10 cellular contexts compared by ENCODE assay signal in the genomic region with DNA sequence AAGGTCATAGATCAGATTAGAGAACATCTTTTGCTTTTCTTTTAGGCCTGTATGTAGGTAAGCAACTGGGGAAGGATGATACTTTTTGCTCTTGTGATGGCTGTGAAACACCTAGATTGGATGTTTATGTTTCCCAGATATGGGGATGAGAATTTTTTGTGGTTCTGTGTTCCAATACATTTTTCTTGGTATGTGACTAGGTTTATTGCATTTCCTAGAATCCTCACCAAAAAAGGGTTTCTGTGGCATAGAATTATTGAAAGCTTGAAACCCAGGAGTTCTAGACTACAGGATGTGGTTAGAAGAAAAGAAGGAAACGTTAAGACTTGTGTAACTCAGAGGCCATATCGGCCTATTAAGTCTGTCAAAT. TPM values are rescaled to one million over a fixed set of nuclear protein-coding genes. Genes with fewer than 3 reads are reported as not detected.
DNase-seq lines count a peak whose midpoint lies in the region; ATAC-seq lines count a peak whose summit lies in the region.
"Had no signal": no experiment of that assay in that cellular context is flagged by ENCODE, and none has a peak within 500 bp of the region (broad histone marks: within the 10 kb centered on the region; RNA-seq: fewer than 3 reads in every experiment).

No MANE protein-coding gene starts in this region.

- no peaks in the 10 kb centered on the region for H3K27me3 ChIP-seq in CD4-positive, CD25-positive, alpha-beta regulatory T cell (ENCODE audit: control insufficient read depth, insufficient read depth, low read length)
- H3K27me3 ChIP-seq: pancreas had no signal

- peaks cover 0 to 8% (median 1%) of the 10 kb centered on the region in 7 donors for H3K9me3 Mint-ChIP-seq in CD4-positive, CD25-positive, alpha-beta regulatory T cell
- H3K9me3 Mint-ChIP-seq in effector memory CD8-positive, alpha-beta T cell: no peaks in the 10 kb centered on the region

- peaks cover 87% of the 10 kb centered on the region for H3K4me1 ChIP-seq in CD4-positive, CD25-positive, alpha-beta regulatory T cell (ENCODE audit: control insufficient read depth, insufficient read depth, low read length, poor library complexity, severe bottlenecking)
- H3K4me1 ChIP-seq: pancreas had no signal

- H3K27me3 Mint-ChIP-seq in CD4-positive, CD25-positive, alpha-beta regulatory T cell: no peaks in the 10 kb centered on the region
- no peaks in the 10 kb centered on the region for H3K27me3 Mint-ChIP-seq in effector memory CD8-positive, alpha-beta T cell

- peak overlapping the region; percentile 76 for H3K27ac ChIP-seq in CD4-positive, CD25-positive, alpha-beta regulatory T cell (ENCODE audit: insufficient read depth, low read length, poor library complexity, severe bottlenecking)
- H3K27ac ChIP-seq: pancreas had no signal

- ATAC-seq in CD4-positive, CD25-positive, alpha-beta regulatory T cell (ENCODE audit: low read depth in 2 of 2): peak; percentile 24 to 36
- peak; percentile 44 for ATAC-seq in GM21423 (IDR thresholded peaks at IDR 0.05; ENCODE audit: unreplicated experiment)
- peak; percentile 18 for ATAC-seq in effector memory CD8-positive, alpha-beta T cell (replicated peaks)

- peaks cover 0 to 9% of the 10 kb centered on the region in 2 experiments for H3K9me3 ChIP-seq in CD4-positive, CD25-positive, alpha-beta regulatory T cell (ENCODE audit: control insufficient read depth in 2 of 2, low read length in 2 of 2)
- H3K9me3 ChIP-seq: pancreas had no signal

- peak overlapping the region; percentile 54 to 98 (median 91) for H3K27ac Mint-ChIP-seq in CD4-positive, CD25-positive, alpha-beta regulatory T cell
- H3K27ac Mint-ChIP-seq in effector memory CD8-positive, alpha-beta T cell: peak overlapping the region; percentile 90 to 93

- peak in 2 of 3 donors; percentile 60 to 86 for DNase-seq in CD4-positive, CD25-positive, alpha-beta regulatory T cell
- DNase-seq in NOMO-1 treated with DMSO at 0.1 percent for 48 hours (lab: John Stamatoyannopoulos, UW; ENCODE audit: unreplicated experiment) (peak; percentile 77), GOT3 (lab: John Stamatoyannopoulos, UW) (no peak), kidney tubule cell (ENCODE audit: low spot score) (no peak), T1000 (lab: John Stamatoyannopoulos, UW) (no peak), COLO668 (lab: John Stamatoyannopoulos, UW; ENCODE audit: unreplicated experiment) (no peak)
- DNase-seq in effector memory CD8-positive, alpha-beta T cell: no peak
- DNase-seq: activated CD8-positive, alpha-beta memory T cell treated with anti-CD3 and anti-CD28 coated beads, Interleukin-2, amount 50 U/mL, for 48 hours had no signal

- H3K4me3 ChIP-seq in CD4-positive, CD25-positive, alpha-beta regulatory T cell (ENCODE audit: low read depth, low read length): peak overlapping the region; percentile 100
- H3K4me3 ChIP-seq: pancreas had no signal

- H3K4me3 Mint-ChIP-seq in CD4-positive, CD25-positive, alpha-beta regulatory T cell: peak overlapping the region; percentile 94 to 99 (median 96)
- peak overlapping the region; percentile 89 to 90 for H3K4me3 Mint-ChIP-seq in effector memory CD8-positive, alpha-beta T cell

- peaks cover 27% of the 10 kb centered on the region for H3K36me3 Mint-ChIP-seq in CD4-positive, CD25-positive, alpha-beta regulatory T cell
- peaks cover 48% of the 10 kb centered on the region for H3K36me3 Mint-ChIP-seq in effector memory CD8-positive, alpha-beta T cell (ENCODE audit: insufficient read depth)

- H3K36me3 ChIP-seq in CD4-positive, CD25-positive, alpha-beta regulatory T cell (ENCODE audit: control insufficient read depth, insufficient read depth, low read length): peaks cover 14% of the 10 kb centered on the region
- H3K36me3 ChIP-seq: pancreas had no signal

- H3K4me1 Mint-ChIP-seq in CD4-positive, CD25-positive, alpha-beta regulatory T cell: peaks cover 40 to 80% (median 54%) of the 10 kb centered on the region in 4 donors
- H3K4me1 Mint-ChIP-seq in effector memory CD8-positive, alpha-beta T cell (ENCODE audit: low read depth in 2 of 2): peaks cover 52 to 86% of the 10 kb centered on the region in 2 donors

RNA-seq across cellular contexts. Expression of a gene that starts 25.8 kb away (rescaled TPM):
- 109 TPM for total RNA-seq in CD4-positive, CD25-positive, alpha-beta regulatory T cell
- 10 to 100 TPM; 31.1 to 67.1 (median 50.4) TPM for polyA plus RNA-seq in CD4-positive, CD25-positive, alpha-beta regulatory T cell

RNA-seq across cellular contexts. Expression of a gene that starts 26.1 kb away (rescaled TPM):
- 20.0 TPM for total RNA-seq in CD4-positive, CD25-positive, alpha-beta regulatory T cell
- polyA plus RNA-seq in CD4-positive, CD25-positive, alpha-beta regulatory T cell: 10 to 100 TPM; 19.6 to 30.0 (median 22.5) TPM

Comparison
In these comparisons a context has a peak if more than half of its experiments do, and no peak if none do; other contexts are left out.
1. DNase-seq: peak in CD4-positive, CD25-positive, alpha-beta regulatory T cell (2 of 3) and NOMO-1 treated with DMSO at 0.1 percent for 48 hours (single experiment); none in effector memory CD8-positive, alpha-beta T cell (0 of 3), GOT3 (single experiment), kidney tubule cell (single experiment), T1000 (single experiment) and COLO668 (single experiment).
2. Peak in every context shown above with its lines, with median percentiles within 50 percentile points of each other: ATAC-seq.